In the genomic region with DNA sequence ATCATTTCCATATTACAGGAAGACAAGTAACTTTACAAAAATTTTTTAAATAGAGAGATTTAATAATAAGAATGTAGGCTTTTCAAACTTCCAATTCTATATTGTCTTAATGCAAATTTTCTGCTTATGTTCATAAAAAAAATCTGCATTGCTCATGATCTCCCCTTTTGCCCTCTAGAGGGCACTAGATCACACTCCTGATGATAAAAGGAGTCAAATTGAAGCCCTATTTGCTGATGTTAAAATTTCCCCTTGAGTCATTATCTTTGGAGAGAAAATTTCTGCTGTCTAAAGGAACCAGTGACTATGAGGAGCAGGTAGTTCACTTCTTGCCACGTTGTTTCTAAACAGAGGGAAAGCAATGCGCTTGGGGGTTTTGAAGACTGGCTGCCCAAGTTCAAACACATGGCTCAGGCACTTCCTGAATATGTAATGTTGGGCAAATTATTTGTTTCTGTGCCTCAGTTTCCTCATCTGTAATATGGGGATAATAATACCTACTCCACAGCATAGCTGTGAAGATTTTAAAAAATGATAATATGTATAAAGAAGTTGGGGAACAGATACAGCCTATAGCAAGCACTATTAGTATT, we compare ENCODE assay signal across 8 cellular contexts.
DNase-seq lines count a peak whose midpoint lies in the region; ATAC-seq and TF ChIP-seq lines count a peak whose summit lies in the region.

No MANE protein-coding gene starts in this region.

- no peaks in the 10 kb centered on the region for H3K36me3 ChIP-seq in right lobe of liver
- no peaks in the 10 kb centered on the region for H3K36me3 ChIP-seq in MG63

- DNase-seq in NCI-H524 (lab: John Stamatoyannopoulos, UW) = peak; percentile 33 to 61
- DNase-seq in NCI-H524 treated with DMSO at 0.1 percent for 48 hours (lab: John Stamatoyannopoulos, UW) = no peak
- DNase-seq in H4 (ENCODE audit: low spot score) = peak; percentile 59
- DNase-seq in NCI-H1694 treated with DMSO at 0.1 percent for 48 hours (lab: John Stamatoyannopoulos, UW) = peak; percentile 25
- DNase-seq in astrocyte of the spinal cord (ENCODE audit: low read depth, low spot score) = peak; percentile 65
- no peak for DNase-seq in right lobe of liver
- DNase-seq in MG63 = no peak

- peak; percentile 66 for TF ChIP-seq CTCF in astrocyte of the spinal cord (IDR thresholded peaks at IDR 0.05; ENCODE audit: low read depth, low read length)
- TF ChIP-seq CTCF in right lobe of liver (IDR thresholded peaks at IDR 0.05) = peak; percentile 59 to 87 (median 82)

- no peak for TF ChIP-seq POLR2A in right lobe of liver (IDR thresholded peaks at IDR 0.05)

- H3K27me3 ChIP-seq in right lobe of liver (no peaks in the 10 kb centered on the region), MG63 (no peaks in the 10 kb centered on the region)

- in situ Hi-C loops in astrocyte of the spinal cord (cut with HindIII; ENCODE audit: low sequenced_read_pairs) = no loop called here

- ATAC-seq in right lobe of liver = peak; percentile 36 to 66 (median 52)
- ATAC-seq in HG03025 (IDR thresholded peaks at IDR 0.05; ENCODE audit: low FRiP score, unreplicated experiment) = no peak

- 50% methylated on average over 2 of the region's 2 CpGs for WGBS in right lobe of liver (ENCODE audit: insufficient coverage, low coverage, low lambda C conversion rate, missing lambda C conversion rate)

- no peaks in the 10 kb centered on the region for H3K9me3 ChIP-seq in right lobe of liver
- H3K9me3 ChIP-seq in MG63 = no peaks in the 10 kb centered on the region

- H3K4me3 ChIP-seq in astrocyte of the spinal cord (ENCODE audit: low read depth, low read length) (no peak overlapping the region), right lobe of liver (no peak overlapping the region), MG63 (no peak overlapping the region)

- no peak overlapping the region for H3K27ac ChIP-seq in right lobe of liver

- no peaks in the 10 kb centered on the region for H3K4me1 ChIP-seq in right lobe of liver

- intact Hi-C loops in right lobe of liver (cut with DNase I) = no loop called here

Comparison
In these comparisons a context has a peak if more than half of its experiments do, and no peak if none do; other contexts are left out.
1. DNase-seq: peak in NCI-H524 (2 of 2), H4 (single experiment), NCI-H1694 treated with DMSO at 0.1 percent for 48 hours (single experiment) and astrocyte of the spinal cord (single experiment); none in NCI-H524 treated with DMSO at 0.1 percent for 48 hours (single experiment), right lobe of liver (0 of 3) and MG63 (single experiment).